In the genomic region with DNA sequence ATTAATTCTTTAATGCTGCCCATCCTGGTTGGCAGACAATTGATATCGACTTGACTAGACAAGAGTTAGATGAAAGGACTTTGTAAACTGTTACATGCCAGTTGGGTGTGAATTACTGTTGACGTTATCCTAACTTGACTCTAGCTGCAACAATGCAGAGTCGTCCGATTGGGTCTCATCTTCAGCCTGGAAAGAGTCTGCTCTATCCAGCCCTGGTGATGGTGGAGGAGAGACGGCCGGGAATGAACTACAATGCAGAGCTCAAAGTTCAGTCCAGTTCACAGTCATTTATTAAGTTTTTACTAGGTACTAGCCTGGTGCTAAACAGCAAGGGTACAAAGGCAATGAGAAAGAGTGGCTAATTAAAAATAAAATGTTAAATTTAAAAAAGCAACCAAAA, we compare ENCODE assay signal across 16 cellular contexts. TPM values are rescaled to one million over a fixed set of nuclear protein-coding genes. Genes with fewer than 3 reads are reported as not detected.
DNase-seq lines count a peak whose midpoint lies in the region; TF ChIP-seq lines count a peak whose summit lies in the region.
"Had no signal": no experiment of that assay in that cellular context is flagged by ENCODE, and none has a peak within 500 bp of the region (broad histone marks: within the 10 kb centered on the region; RNA-seq: fewer than 3 reads in every experiment).

No MANE protein-coding gene starts in this region.

- H3K9me3 Mint-ChIP-seq in type B pancreatic cell = peaks cover 12% of the 10 kb centered on the region

- peak overlapping the region; percentile 9 for H3K27ac Mint-ChIP-seq in type B pancreatic cell
- H3K27ac Mint-ChIP-seq: CD4-positive, alpha-beta T cell; GM23338; IgD-negative memory B cell had no signal

- H3K27me3 Mint-ChIP-seq in type B pancreatic cell = no peaks in the 10 kb centered on the region

- TF ChIP-seq CTCF in 22Rv1 (IDR thresholded peaks at IDR 0.05) (no peak), VCaP (conservative IDR thresholded peaks at IDR 0.05) (no peak), type B pancreatic cell (conservative IDR thresholded peaks at IDR 0.05) (no peak)

- H3K27ac ChIP-seq in 22Rv1 (peak overlapping the region; percentile 30), VCaP (peak overlapping the region; percentile 80)
- H3K27ac ChIP-seq: C4-2B had no signal

- H3K4me1 Mint-ChIP-seq in type B pancreatic cell (ENCODE audit: unreplicated experiment) = peaks cover 22% of the 10 kb centered on the region

- H3K36me3 Mint-ChIP-seq in type B pancreatic cell = peaks cover 6% of the 10 kb centered on the region
- H3K36me3 Mint-ChIP-seq: IgD-negative memory B cell had no signal

- H3K4me3 Mint-ChIP-seq in type B pancreatic cell = no peak overlapping the region
- H3K4me3 Mint-ChIP-seq: CD4-positive, alpha-beta T cell; GM23338; IgD-negative memory B cell had no signal

- in situ Hi-C loops in ACHN (cut with HindIII; ENCODE audit: low pct_ligation_motif_present, low pct_unique_long_range_greater_than_20kb, low sequenced_read_pairs) = no loop called here

- peak; percentile 41 for DNase-seq in mucosa of gallbladder (ENCODE audit: low spot score)
- DNase-seq in type B pancreatic cell (ENCODE audit: extremely low spot score, unreplicated experiment) = no peak
- no peak for DNase-seq in stimulated activated CD8-positive, alpha-beta memory T cell treated with anti-CD3 and anti-CD28 coated beads, Interleukin-4, amount 100 ng/mL, for 48 hours
- DNase-seq in ACHN = no peak
- DNase-seq: AML-193; CD4-positive, alpha-beta T cell; DMS153; DMS79; GDM1; HCEC 1CT had no signal

RNA-seq across cellular contexts. Expression of a gene that starts 4.9 kb away (rescaled TPM):
- total RNA-seq in mucosa of gallbladder = not detected
- 0.17 TPM in 1 of 2 replicates, not detected in the other for total RNA-seq in type B pancreatic cell (ENCODE audit: low replicate concordance)
- total RNA-seq: Daoy, GM23338 had no signal

RNA-seq across cellular contexts. Expression of a gene that starts 14.8 kb away (rescaled TPM):
- total RNA-seq in mucosa of gallbladder (180 TPM), type B pancreatic cell (ENCODE audit: low replicate concordance) (33.8 and 169 TPM in 2 replicates)
- total RNA-seq: CD4-positive, alpha-beta T cell; Daoy had no signal
